ENCODE assay signal across 10 cellular contexts in genomic region chr19:50311723-50312635, GRCh38. TPM values are rescaled to one million over a fixed set of nuclear protein-coding genes. Genes with fewer than 3 reads are reported as not detected.
DNase-seq lines count a peak whose midpoint lies in the region; ATAC-seq and TF ChIP-seq lines count a peak whose summit lies in the region.
"Had no signal": no experiment of that assay in that cellular context is flagged by ENCODE, and none has a peak within 500 bp of the region (broad histone marks: within the 10 kb centered on the region; RNA-seq: fewer than 3 reads in every experiment).

No MANE protein-coding gene starts in this region.

- H3K27me3 Mint-ChIP-seq in H9 (ENCODE audit: low read depth) (peaks cover 25% of the 10 kb centered on the region), HFFc6 (ENCODE audit: insufficient read depth) (peaks cover 48% of the 10 kb centered on the region)

- H2AK5ac ChIP-seq in H9 (ENCODE audit: insufficient read length, low read length), result no peak overlapping the region

- no peak overlapping the region for H3K23ac ChIP-seq in H9 (ENCODE audit: insufficient read length, low read depth, low read length)

- peaks cover 24% of the 10 kb centered on the region for H3K23me2 ChIP-seq in H9 (ENCODE audit: insufficient read length, low read depth, low read length, poor library complexity, severe bottlenecking)

- H3K4me3 ChIP-seq in Panc1 (ENCODE audit: low read depth in 2 of 2, low read length in 2 of 2) (peak overlapping the region; percentile 34 to 51), iPS-20b (ENCODE audit: low read length) (peak overlapping the region; percentile 56)

- H4K5ac ChIP-seq in H9 (ENCODE audit: insufficient read length, low read depth, low read length), result no peak overlapping the region

- peak; percentile 33 for DNase-seq in ACHN
- DNase-seq in H9, result peak; percentile 85
- DNase-seq in Panc1 (ENCODE audit: low read depth, low spot score), result no peak
- DNase-seq in MV-4-11 (lab: John Stamatoyannopoulos, UW), result no peak
- no peak for DNase-seq in HFFc6
- no peak for DNase-seq in erythroblast (lab: John Stamatoyannopoulos, UW)

- peaks cover 0 to 11% (median 0%) of the 10 kb centered on the region in 3 experiments; a peak in 3 of 7 replicates for H3K36me3 Mint-ChIP-seq in H9 (ENCODE audit: insufficient read depth in 1 of 3, low read depth in 3 of 3)
- no peaks in the 10 kb centered on the region for H3K36me3 Mint-ChIP-seq in HFFc6 (ENCODE audit: low read depth)
- H3K36me3 Mint-ChIP-seq: activated naive CD8-positive, alpha-beta T cell had no signal

- in situ Hi-C loops in ACHN (cut with HindIII; ENCODE audit: low pct_ligation_motif_present, low pct_unique_long_range_greater_than_20kb, low sequenced_read_pairs) (no loop called here), Panc1 (cut with HindIII; ENCODE audit: low pct_unique_long_range_greater_than_20kb, low sequenced_read_pairs) (no loop called here)

- no peak overlapping the region for H3T11ph ChIP-seq in H9 (ENCODE audit: low read length)

- no peak overlapping the region for H4K91ac ChIP-seq in H9 (ENCODE audit: insufficient read length, low read depth, low read length)

- POLR2A ChIA-PET in Panc1 (lab: Charles Lee), result no interaction called here

- WGBS in H9 (ENCODE audit: extremely low coverage, insufficient read length, low lambda C conversion rate), result no CpG with 5 or more reads among the region's 42 CpGs

- H3K9ac ChIP-seq in H9 (ENCODE audit: extremely low read depth, insufficient read length, low read length) (no peak overlapping the region), iPS-20b (ENCODE audit: low read depth, low read length) (no peak overlapping the region; the same call in 1 of the 2 replicates)

- no peak overlapping the region for H3K56ac ChIP-seq in H9 (ENCODE audit: insufficient read length, low read depth, low read length)

- no peak overlapping the region for H3K4ac ChIP-seq in H9 (ENCODE audit: low read depth, low read length)

- H2BK5ac ChIP-seq in H9 (ENCODE audit: insufficient read length, low read length), result no peak overlapping the region

- H3K4me1 Mint-ChIP-seq in H9 (peaks cover 19 to 45% of the 10 kb centered on the region in 2 experiments), HFFc6 (ENCODE audit: low read depth) (peaks cover 6% of the 10 kb centered on the region; the same call in 1 of the 2 replicates)

- H3K4me1 ChIP-seq in H9 (ENCODE audit: insufficient read depth, low read length) (no peaks in the 10 kb centered on the region), Panc1 (ENCODE audit: control insufficient read depth, insufficient read depth, low read length) (peaks cover 4% of the 10 kb centered on the region; the same call in 1 of the 2 replicates), iPS-20b (ENCODE audit: insufficient read depth, low read length) (no peaks in the 10 kb centered on the region)

- no peak overlapping the region for H2BK20ac ChIP-seq in H9 (ENCODE audit: low read depth, low read length, poor library complexity, severe bottlenecking)

- H3K9me3 Mint-ChIP-seq in H9, result no peaks in the 10 kb centered on the region; a peak in 1 of 5 replicates
- H3K9me3 Mint-ChIP-seq in HFFc6, result no peaks in the 10 kb centered on the region; the same call in 1 of the 2 replicates

- peak overlapping the region; percentile 56 for H3K18ac ChIP-seq in H9 (ENCODE audit: insufficient read length, low read depth, low read length)

- H3K4me3 Mint-ChIP-seq in H9 (peak overlapping the region; percentile 79 to 81), HFFc6 (no peak overlapping the region)
- H3K4me3 Mint-ChIP-seq: activated naive CD8-positive, alpha-beta T cell had no signal

- H3K9me3 ChIP-seq in H9 (ENCODE audit: control insufficient read depth, low read depth, low read length), result no peaks in the 10 kb centered on the region
- H3K9me3 ChIP-seq in Panc1 (ENCODE audit: control insufficient read depth, insufficient read depth, low read depth, low read length), result no peaks in the 10 kb centered on the region
- H3K9me3 ChIP-seq in iPS-20b (ENCODE audit: insufficient read depth, low read depth, low read length), result peaks cover 34% of the 10 kb centered on the region

- no peak overlapping the region for H4K8ac ChIP-seq in H9 (replicated peaks; ENCODE audit: insufficient read length, low read depth, low read length)

- H3K27me3 ChIP-seq in H9 (ENCODE audit: insufficient read depth, low read length), result no peaks in the 10 kb centered on the region
- H3K27me3 ChIP-seq in Panc1 (ENCODE audit: control insufficient read depth, insufficient read depth, low read length), result no peaks in the 10 kb centered on the region
- H3K27me3 ChIP-seq in iPS-20b (ENCODE audit: insufficient read depth, low read length), result peaks cover 50% of the 10 kb centered on the region

- H3K4me2 ChIP-seq in H9 (ENCODE audit: insufficient read depth, insufficient read length, low read length), result peak overlapping the region; percentile 72

- no peaks in the 10 kb centered on the region for H3K79me2 ChIP-seq in H9 (ENCODE audit: insufficient read depth, low read length)

- no peaks in the 10 kb centered on the region for H3K79me1 ChIP-seq in H9 (ENCODE audit: insufficient read depth, low read depth, low read length, poor library complexity, severe bottlenecking)

- intact Hi-C loops in Panc1 (cut with micrococcal nuclease; ENCODE audit: unreplicated experiment), result no loop called here

- no peaks in the 10 kb centered on the region for H4K20me1 ChIP-seq in H9 (ENCODE audit: control insufficient read depth, insufficient read depth, insufficient read length)

- BruUV-seq in Panc1 (replicated peaks; lab: Mats Ljungman, UMichigan), result no TSS peak

- no peak overlapping the region for H2AFZ ChIP-seq in H9 (ENCODE audit: low read length)

- H3K27ac ChIP-seq in H9 (ENCODE audit: insufficient read length, low read depth, low read length) (no peak overlapping the region), Panc1 (ENCODE audit: low read length) (no peak overlapping the region), iPS-20b (ENCODE audit: low read length) (no peak overlapping the region)
- H3K27ac ChIP-seq: HL-60 had no signal

- CTCF ChIA-PET in Panc1 (lab: Charles Lee), result no interaction called here

- ATAC-seq in Panc1 (peak; percentile 14; the same call in 1 of the 2 replicates), HG02981 (IDR thresholded peaks at IDR 0.05; ENCODE audit: unreplicated experiment) (no peak)

- TF ChIP-seq CTCF in H9 (conservative IDR thresholded peaks at IDR 0.05) (peak; percentile 25; the same call in 1 of the 3 replicates), Panc1 (IDR thresholded peaks at IDR 0.05) (no peak; the same call in 1 of the 2 replicates), HFFc6 (IDR thresholded peaks at IDR 0.05) (no peak)

- H3K14ac ChIP-seq in H9 (ENCODE audit: insufficient read depth, low read length), result no peak overlapping the region; the same call in 1 of the 2 replicates

- no peak overlapping the region for H2BK120ac ChIP-seq in H9 (ENCODE audit: low read depth, low read length, poor library complexity, severe bottlenecking)

- H3K36me3 ChIP-seq in Panc1 (ENCODE audit: control insufficient read depth, insufficient read depth, low read length) (no peaks in the 10 kb centered on the region), iPS-20b (ENCODE audit: insufficient read depth, low read depth, low read length) (no peaks in the 10 kb centered on the region)

- H2BK12ac ChIP-seq in H9 (ENCODE audit: insufficient read length, low read depth, low read length), result no peak overlapping the region

- H3K27ac Mint-ChIP-seq in H9, result peak overlapping the region; percentile 68 to 89 (median 87); a peak in 6 of 7 replicates
- H3K27ac Mint-ChIP-seq in HFFc6, result no peak overlapping the region
- H3K27ac Mint-ChIP-seq: activated naive CD8-positive, alpha-beta T cell had no signal

- no peak overlapping the region for H2BK15ac ChIP-seq in H9 (ENCODE audit: low read depth, low read length)

- TF ChIP-seq POLR2A in erythroblast (IDR thresholded peaks at IDR 0.05; ENCODE audit: low read length), result no peak

RNA-seq across cellular contexts. Expression of gene KCNC3, which starts 17.2 kb away (rescaled TPM):
- total RNA-seq in H9 (2021) (15.2 and 17.3 TPM in 2 replicates), Panc1 (2021; ENCODE audit: unreplicated experiment) (10.8 TPM)
- 13.8 TPM for polyA plus RNA-seq in Panc1 (2012; ENCODE audit: insufficient read length)
- total RNA-seq in HFFc6 (2021; fragmentation: NEBNext Ultra II Directional; extraction: Animal tissue kit (Norgen Biotek cat#: 25700)), result not detected

RNA-seq across cellular contexts. Expression of gene NAPSA, which starts 53.5 kb away (rescaled TPM):
- total RNA-seq in H9 (2021) (0.33 and 0.44 TPM in 2 replicates), Panc1 (2021; ENCODE audit: unreplicated experiment) (2.5 TPM)
- 0.99 TPM for polyA plus RNA-seq in Panc1 (2012; ENCODE audit: insufficient read length)
- under 1 TPM in 4 of 6 experiments, not detected in 2; 0.12 to 0.66 (median 0.41) TPM for total RNA-seq in HFFc6 (2021; fragmentation: NEBNext Ultra II Directional; extraction: Animal tissue kit (Norgen Biotek cat#: 25700))

Comparison
In these comparisons a context has a peak if more than half of its experiments do, and no peak if none do; other contexts are left out.
1. DNase-seq: peak in ACHN (single experiment) and H9 (single experiment); none in Panc1 (single experiment), MV-4-11 (single experiment), HFFc6 (single experiment) and erythroblast (0 of 2).
2. RNA of gene KCNC3, which starts 17.2 kb away (total RNA-seq): 15.2 to 17.3 TPM in H9 and 10.8 TPM in Panc1 (single experiment); not detected in HFFc6; every median in the first group is over 10 times any median in the second.